ENCODE assay signal across 14 cellular contexts in the genomic region with DNA sequence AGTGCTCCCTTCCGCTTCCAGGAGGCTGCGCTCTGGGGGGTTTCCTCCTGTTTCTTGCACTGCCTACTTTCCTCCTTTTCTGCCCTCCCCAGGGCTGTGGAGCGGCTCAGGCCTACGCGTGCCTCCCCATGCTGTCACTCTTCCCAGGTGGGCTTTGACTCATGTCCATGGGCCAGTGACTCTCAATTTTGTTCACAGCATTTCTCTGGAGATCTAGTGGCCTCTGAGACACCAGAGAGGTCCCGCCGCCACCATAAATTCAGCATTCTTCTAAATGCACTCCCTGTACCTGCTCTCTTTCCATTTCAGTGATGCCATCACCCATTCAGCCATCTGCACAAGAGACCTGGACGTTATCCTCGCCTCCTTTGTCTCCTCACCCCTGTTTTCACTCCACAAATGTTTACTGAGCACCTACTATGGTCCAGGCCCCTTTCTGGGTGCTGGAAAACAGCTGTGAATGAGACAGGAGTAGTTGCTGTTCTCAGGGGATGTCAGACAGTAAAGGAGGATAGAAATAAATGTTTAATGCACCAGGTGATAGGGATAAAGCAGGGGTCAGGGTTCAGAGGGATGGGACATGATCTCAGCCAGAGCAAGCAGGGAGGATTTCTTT. TPM values are rescaled to one million over a fixed set of nuclear protein-coding genes. Genes with fewer than 3 reads are reported as not detected.
A peak's percentile ranks its signal among the peaks of the same experiment; 100 is the strongest.
DNase-seq lines count a peak whose midpoint lies in the region; ATAC-seq and TF ChIP-seq lines count a peak whose summit lies in the region.
"Had no signal": no experiment of that assay in that cellular context is flagged by ENCODE, and none has a peak within 500 bp of the region (broad histone marks: within the 10 kb centered on the region; RNA-seq: fewer than 3 reads in every experiment).

No MANE protein-coding gene starts in this region.

- H3K9me3 ChIP-seq in breast epithelium = no peaks in the 10 kb centered on the region
- H3K9me3 ChIP-seq in naive thymus-derived CD4-positive, alpha-beta T cell (ENCODE audit: control insufficient read depth in 2 of 3, low read length in 3 of 3) = no peaks in the 10 kb centered on the region
- H3K9me3 ChIP-seq: thoracic aorta had no signal

- TF ChIP-seq POLR2A in breast epithelium (IDR thresholded peaks at IDR 0.05) = no peak

- intact Hi-C loops in MCF 10A (cut with micrococcal nuclease) = no loop called here
- intact Hi-C loops in breast epithelium (cut with DNase I; ENCODE audit: low total_unique reads) = no loop called here
- intact Hi-C loops in naive thymus-derived CD4-positive, alpha-beta T cell (cut with micrococcal nuclease) = loop anchor here in 1 of 2 donors (1.0 kb wide), 1 partner anchor 16 kb away; no protein-coding TSS in a partner anchor

- H3K27me3 ChIP-seq in breast epithelium = no peaks in the 10 kb centered on the region
- H3K27me3 ChIP-seq in naive thymus-derived CD4-positive, alpha-beta T cell (ENCODE audit: control insufficient read depth in 2 of 2, insufficient read depth in 2 of 2, low read length in 2 of 2) = no peaks in the 10 kb centered on the region
- H3K27me3 ChIP-seq: cardiac muscle cell had no signal

- CTCF ChIA-PET in MCF 10A (lab: Yijun Ruan, JAX) = interaction anchor here (0.6 kb wide), 1 partner anchor 9 kb away, joined by 4 read pairs; no protein-coding TSS in a partner anchor
- CTCF ChIA-PET in naive thymus-derived CD4-positive, alpha-beta T cell (lab: Charles Lee) = no interaction called here

- no peaks in the 10 kb centered on the region for H3K9me3 Mint-ChIP-seq in MCF 10A (ENCODE audit: unreplicated experiment)
- H3K9me3 Mint-ChIP-seq in activated naive CD4-positive, alpha-beta T cell treated with anti-CD3 and anti-CD28 coated beads, Interleukin-2, amount 50 U/mL, for 72 hours = no peaks in the 10 kb centered on the region
- H3K9me3 Mint-ChIP-seq in naive thymus-derived CD4-positive, alpha-beta T cell = no peaks in the 10 kb centered on the region

- no peak for ATAC-seq in activated naive CD4-positive, alpha-beta T cell treated with anti-CD3 and anti-CD28 coated beads, Interleukin-2, amount 50 U/mL, for 72 hours
- no peak for ATAC-seq in naive thymus-derived CD4-positive, alpha-beta T cell
- no peak for ATAC-seq in GM18873 (IDR thresholded peaks at IDR 0.05; ENCODE audit: low FRiP score, unreplicated experiment)
- ATAC-seq in GM21723 (IDR thresholded peaks at IDR 0.05; ENCODE audit: unreplicated experiment) = no peak

- H3K27me3 Mint-ChIP-seq in MCF 10A (ENCODE audit: insufficient read depth, unreplicated experiment) = no peaks in the 10 kb centered on the region
- H3K27me3 Mint-ChIP-seq in naive thymus-derived CD4-positive, alpha-beta T cell = no peaks in the 10 kb centered on the region

- H3K4me1 Mint-ChIP-seq in MCF 10A (ENCODE audit: insufficient read depth, unreplicated experiment) = peaks cover 31% of the 10 kb centered on the region
- H3K4me1 Mint-ChIP-seq in naive thymus-derived CD4-positive, alpha-beta T cell = peaks cover 39 to 50% (median 47%) of the 10 kb centered on the region in 7 donors

- H3K36me3 ChIP-seq in breast epithelium = no peaks in the 10 kb centered on the region
- peaks cover 4 to 60% (median 11%) of the 10 kb centered on the region in 3 experiments for H3K36me3 ChIP-seq in naive thymus-derived CD4-positive, alpha-beta T cell (ENCODE audit: control insufficient read depth in 2 of 3, insufficient read depth in 3 of 3, low read length in 3 of 3)
- H3K36me3 ChIP-seq: cardiac muscle cell had no signal

- H3K27ac Mint-ChIP-seq in MCF 10A (ENCODE audit: low read depth, unreplicated experiment) = peak overlapping the region; percentile 78
- H3K27ac Mint-ChIP-seq in activated naive CD4-positive, alpha-beta T cell treated with anti-CD3 and anti-CD28 coated beads, Interleukin-2, amount 50 U/mL, for 72 hours = peak overlapping the region; percentile 32 to 75
- H3K27ac Mint-ChIP-seq in naive thymus-derived CD4-positive, alpha-beta T cell = peak overlapping the region in 7 of 9 donors; percentile 28 to 85 (median 55)

- H3K4me3 Mint-ChIP-seq in MCF 10A (ENCODE audit: unreplicated experiment) = no peak overlapping the region
- H3K4me3 Mint-ChIP-seq in naive thymus-derived CD4-positive, alpha-beta T cell = peak overlapping the region; percentile 10 to 70 (median 32)

- TF ChIP-seq CTCF in MCF 10A (IDR thresholded peaks at IDR 0.05; ENCODE audit: unreplicated experiment) = no peak
- TF ChIP-seq CTCF in breast epithelium (IDR thresholded peaks at IDR 0.05) = no peak

- peak overlapping the region in 1 of 2 donors; percentile 48 for H3K27ac ChIP-seq in breast epithelium
- H3K27ac ChIP-seq in naive thymus-derived CD4-positive, alpha-beta T cell (ENCODE audit: low read depth, low read length) = no peak overlapping the region
- H3K27ac ChIP-seq: cardiac muscle cell, thoracic aorta had no signal

- H3K4me3 ChIP-seq in breast epithelium = no peak overlapping the region
- no peak overlapping the region for H3K4me3 ChIP-seq in naive thymus-derived CD4-positive, alpha-beta T cell (ENCODE audit: low read length)
- H3K4me3 ChIP-seq: cardiac muscle cell, thoracic aorta had no signal

- DNase-seq in MCF 10A (ENCODE audit: unreplicated experiment) (no peak), breast epithelium (ENCODE audit: low spot score in 2 of 2) (no peak), cerebellum (ENCODE audit: low spot score) (no peak), EL (no peak)
- DNase-seq in activated naive CD4-positive, alpha-beta T cell treated with anti-CD3 and anti-CD28 coated beads, Interleukin-2, amount 50 U/mL, for 72 hours (ENCODE audit: low spot score in 2 of 2) = peak in 1 of 2 donors; percentile 50
- no peak for DNase-seq in naive thymus-derived CD4-positive, alpha-beta T cell
- DNase-seq: NCI-H2227 treated with DMSO at 0.1 percent for 48 hours; stimulated activated CD4-positive, alpha-beta T cell treated with anti-CD3 and anti-CD28 coated beads, Interleukin-12 subunit alpha, Interleukin-12 subunit beta, amount 100 ng/mL, for 4 hours had no signal

- POLR2A ChIA-PET in MCF 10A (lab: Yijun Ruan, JAX) = interaction anchor here (0.8 kb wide), 1 partner anchor 9 kb away, joined by 3 read pairs; no protein-coding TSS in a partner anchor
- POLR2A ChIA-PET in naive thymus-derived CD4-positive, alpha-beta T cell (lab: Charles Lee) = interaction anchor here (0.6 to 1.5 kb wide), 6 partner anchors 11 to 227 kb away, joined by 3 to 4 read pairs (median 3); a partner anchor contains a TSS

- H3K36me3 Mint-ChIP-seq in MCF 10A (ENCODE audit: insufficient read depth, unreplicated experiment) = peaks cover 44% of the 10 kb centered on the region
- peaks cover 6 to 19% of the 10 kb centered on the region in 2 donors for H3K36me3 Mint-ChIP-seq in activated naive CD4-positive, alpha-beta T cell treated with anti-CD3 and anti-CD28 coated beads, Interleukin-2, amount 50 U/mL, for 72 hours
- peaks cover 0 to 25% (median 12%) of the 10 kb centered on the region in 5 donors for H3K36me3 Mint-ChIP-seq in naive thymus-derived CD4-positive, alpha-beta T cell

- H3K4me1 ChIP-seq in breast epithelium = peaks cover 4 to 7% of the 10 kb centered on the region in 2 donors
- H3K4me1 ChIP-seq in naive thymus-derived CD4-positive, alpha-beta T cell (ENCODE audit: control insufficient read depth in 2 of 2, insufficient read depth in 2 of 2, low read length in 2 of 2) = peaks cover 16 to 23% of the 10 kb centered on the region in 2 donors

- BruUV-seq in MCF 10A (replicated peaks; lab: Mats Ljungman, UMichigan) = no TSS peak

RNA-seq across cellular contexts. Expression of a gene that starts 3.2 kb away (rescaled TPM):
- total RNA-seq in MCF 10A (2022) = 53.8 and 62.1 TPM in 2 replicates
- 100 to 1,000 TPM in 1 of 3 donors, 10 to 100 TPM in 2; 43.3 to 123 (median 75.7) TPM for total RNA-seq in breast epithelium
- total RNA-seq in activated naive CD4-positive, alpha-beta T cell treated with anti-CD3 and anti-CD28 coated beads, Interleukin-2, amount 50 U/mL, for 72 hours = 100 to 1,000 TPM; 105 to 139 TPM
- total RNA-seq in naive thymus-derived CD4-positive, alpha-beta T cell = 100 to 1,000 TPM in 4 of 5 experiments, 10 to 100 TPM in 1; 94.9 to 149 (median 125) TPM
- polyA plus RNA-seq in naive thymus-derived CD4-positive, alpha-beta T cell = 100 to 1,000 TPM; 134 to 169 TPM
- 29.9 TPM for total RNA-seq in cerebellum

RNA-seq across cellular contexts. Expression of a gene that starts 15.7 kb away (rescaled TPM):
- total RNA-seq in MCF 10A (2022) = 48.1 and 53.7 TPM in 2 replicates
- 100 to 1,000 TPM in 1 of 3 donors, 10 to 100 TPM in 2; 80.0 to 112 (median 86.3) TPM for total RNA-seq in breast epithelium
- total RNA-seq in activated naive CD4-positive, alpha-beta T cell treated with anti-CD3 and anti-CD28 coated beads, Interleukin-2, amount 50 U/mL, for 72 hours = 10 to 100 TPM; 49.9 to 53.2 TPM
- total RNA-seq in naive thymus-derived CD4-positive, alpha-beta T cell = 10 to 100 TPM; 45.9 to 69.4 (median 65.9) TPM
- polyA plus RNA-seq in naive thymus-derived CD4-positive, alpha-beta T cell = 100 to 1,000 TPM; 139 to 177 TPM
- total RNA-seq in cerebellum = 70.4 TPM

RNA-seq across cellular contexts. Expression of a gene that starts 27.6 kb away (rescaled TPM):
- total RNA-seq in MCF 10A (2022) (not detected in 2 replicates), breast epithelium (under 1 TPM in 1 of 3 donors, not detected in 2; 0.59 TPM), cerebellum (not detected)
- total RNA-seq in activated naive CD4-positive, alpha-beta T cell treated with anti-CD3 and anti-CD28 coated beads, Interleukin-2, amount 50 U/mL, for 72 hours = 1 to 10 TPM in 1 of 2 donors, not detected in 1; 1.0 TPM
- total RNA-seq in naive thymus-derived CD4-positive, alpha-beta T cell = not detected
- not detected for polyA plus RNA-seq in naive thymus-derived CD4-positive, alpha-beta T cell
- total RNA-seq: cardiac muscle cell, frontal cortex, SK-MEL-5, thoracic aorta had no signal
- polyA plus RNA-seq: cardiac muscle cell had no signal

RNA-seq across cellular contexts. Expression of a gene that starts 57.4 kb away (rescaled TPM):
- 0.49 TPM in 1 of 2 replicates, not detected in the other for total RNA-seq in MCF 10A (2022)
- total RNA-seq in breast epithelium = 1 to 10 TPM in 2 of 3 donors, under 1 TPM in 1; 0.16 to 5.7 (median 5.6) TPM
- total RNA-seq in activated naive CD4-positive, alpha-beta T cell treated with anti-CD3 and anti-CD28 coated beads, Interleukin-2, amount 50 U/mL, for 72 hours = 10 to 100 TPM; 23.9 to 49.8 TPM
- 10 to 100 TPM; 20.0 to 60.0 (median 46.4) TPM for total RNA-seq in naive thymus-derived CD4-positive, alpha-beta T cell
- 10 to 100 TPM in 1 of 2 donors, 1 to 10 TPM in 1; 7.2 to 17.8 TPM for polyA plus RNA-seq in naive thymus-derived CD4-positive, alpha-beta T cell
- total RNA-seq in cerebellum = not detected
- total RNA-seq: cardiac muscle cell, SK-MEL-5 had no signal
- polyA plus RNA-seq: cardiac muscle cell had no signal
